Comparison of ENCODE assay signal across 12 cellular contexts in genomic region chr1:100323428-100324106, GRCh38. TPM values are rescaled to one million over a fixed set of nuclear protein-coding genes. Genes with fewer than 3 reads are reported as not detected.
DNase-seq lines count a peak whose midpoint lies in the region; ATAC-seq, FAIRE-seq and TF ChIP-seq lines count a peak whose summit lies in the region.
"Had no signal": no experiment of that assay in that cellular context is flagged by ENCODE, and none has a peak within 500 bp of the region (broad histone marks: within the 10 kb centered on the region; RNA-seq: fewer than 3 reads in every experiment).

No MANE protein-coding gene starts in this region.

- H4K8ac ChIP-seq in H1 (ENCODE audit: extremely low read depth, insufficient read depth, low read length), result no peak overlapping the region

- H3K23me2 ChIP-seq in H1 (ENCODE audit: low read depth, low read length), result no peaks in the 10 kb centered on the region; the same call in 1 of the 2 replicates

- H2AFZ ChIP-seq in GM23338 (no peak overlapping the region), H1 (ENCODE audit: low read length) (no peak overlapping the region)

- H3K9me3 ChIP-seq in H1 (ENCODE audit: insufficient read depth in 2 of 2, low read depth in 1 of 2, low read length in 1 of 2), result peaks cover 6 to 7% of the 10 kb centered on the region in 2 experiments; a peak in 3 of 4 replicates
- peaks cover 0 to 13% of the 10 kb centered on the region in 2 donors for H3K9me3 ChIP-seq in muscle layer of duodenum (ENCODE audit: control insufficient read depth in 1 of 2, low read length in 2 of 2)
- H3K9me3 ChIP-seq: BE2C had no signal

- peaks cover 10% of the 10 kb centered on the region for H3K27me3 Mint-ChIP-seq in GM23338 (ENCODE audit: insufficient read depth, low read depth, poor library complexity)
- H3K27me3 Mint-ChIP-seq: type B pancreatic cell had no signal

- H2BK15ac ChIP-seq in H1 (ENCODE audit: low read length), result no peak overlapping the region

- H3K27ac Mint-ChIP-seq in GM23338, result peak overlapping the region; percentile 27
- H3K27ac Mint-ChIP-seq: type B pancreatic cell had no signal

- H3K79me1 ChIP-seq in H1 (ENCODE audit: low read depth, low read length), result no peaks in the 10 kb centered on the region

- FAIRE-seq in H1 (lab: Jason Lieb, UNC), result no peak

- H3K4me3 ChIP-seq in GM23338 (no peak overlapping the region), H1 (ENCODE audit: extremely low read depth in 1 of 4, insufficient read depth in 2 of 4, low read depth in 3 of 4, low read length in 4 of 4) (no peak overlapping the region), muscle layer of duodenum (ENCODE audit: low read depth in 1 of 2, low read length in 2 of 2) (no peak overlapping the region)

- peak overlapping the region; percentile 70 for H3K27ac ChIP-seq in 22Rv1
- H3K27ac ChIP-seq in GM23338 (ENCODE audit: low read depth), result no peak overlapping the region
- peak overlapping the region; percentile 3; the same call in 1 of the 2 replicates for H3K27ac ChIP-seq in H1 (ENCODE audit: low read depth, low read length)
- H3K27ac ChIP-seq in muscle layer of duodenum (ENCODE audit: low read length), result peak overlapping the region; percentile 43

- H3K27me3 ChIP-seq in GM23338 (ENCODE audit: insufficient read depth) (no peaks in the 10 kb centered on the region), H1 (replicated peaks in 1 of 4; ENCODE audit: control insufficient read depth in 3 of 4, extremely low read depth in 1 of 4, insufficient read depth in 3 of 4, low read length in 3 of 4) (no peaks in the 10 kb centered on the region), muscle layer of duodenum (ENCODE audit: low read depth, low read length) (no peaks in the 10 kb centered on the region)
- H3K27me3 ChIP-seq: BE2C had no signal

- H3K36me3 Mint-ChIP-seq in GM23338 (ENCODE audit: low read depth), result peaks cover 13% of the 10 kb centered on the region; the same call in 1 of the 3 replicates
- H3K36me3 Mint-ChIP-seq: type B pancreatic cell had no signal

- H2BK20ac ChIP-seq in H1 (ENCODE audit: low read length), result peak overlapping the region; percentile 66; the same call in 1 of the 2 replicates

- no peak overlapping the region for H4K91ac ChIP-seq in H1 (replicated peaks; ENCODE audit: insufficient read length, low read length)

- no peak for TF ChIP-seq RAD21 in H1 (IDR thresholded peaks at IDR 0.05 in 1 of 2, conservative IDR thresholded peaks at IDR 0.05 in 1 of 2; ENCODE audit: low read depth in 2 of 2, low read length in 2 of 2)

- H3K4me2 ChIP-seq in GM23338 (no peak overlapping the region), H1 (ENCODE audit: insufficient read depth in 1 of 2, low read depth in 2 of 2, low read length in 2 of 2) (no peak overlapping the region)

- H4K5ac ChIP-seq in H1 (ENCODE audit: insufficient read length, low read depth, low read length), result no peak overlapping the region

- no peaks in the 10 kb centered on the region for H3K9me2 ChIP-seq in GM23338 (ENCODE audit: insufficient read depth)

- no peak overlapping the region for H3K4me3 Mint-ChIP-seq in GM23338
- H3K4me3 Mint-ChIP-seq: type B pancreatic cell had no signal

- H3K79me2 ChIP-seq in GM23338 (replicated peaks; ENCODE audit: insufficient read depth) (no peaks in the 10 kb centered on the region), H1 (ENCODE audit: control insufficient read depth in 1 of 2, insufficient read depth in 2 of 2, low read length in 2 of 2) (no peaks in the 10 kb centered on the region)

- WGBS in H1 (ENCODE audit: extremely low coverage in 1 of 2, insufficient coverage in 1 of 2, insufficient read length in 1 of 2, insufficient replicate concordance in 2 of 2, low coverage in 1 of 2, low lambda C conversion rate in 2 of 2, missing lambda C conversion rate in 1 of 2), 2 experiments, result 91% methylated on average over 6 of the region's 6 CpGs; no CpG with 5 or more reads in 1 of the 2 experiments

- no peak overlapping the region for H3K9ac ChIP-seq in H1 (replicated peaks in 1 of 4; ENCODE audit: extremely low read depth in 1 of 4, low read depth in 3 of 4, low read length in 3 of 4)

- no peak overlapping the region for H2BK120ac ChIP-seq in H1 (replicated peaks; ENCODE audit: low read depth, low read length)

- H3K4me1 ChIP-seq in GM23338 (ENCODE audit: insufficient read depth) (peaks cover 16% of the 10 kb centered on the region), H1 (replicated peaks in 1 of 4; ENCODE audit: control insufficient read depth in 3 of 4, insufficient read depth in 4 of 4, low read length in 3 of 4) (peaks cover 0 to 7% (median 3%) of the 10 kb centered on the region in 4 experiments; a peak in 4 of 7 replicates), muscle layer of duodenum (ENCODE audit: control insufficient read depth in 1 of 2, insufficient read depth in 2 of 2, low read length in 2 of 2) (peaks cover 0 to 4% of the 10 kb centered on the region in 2 donors)
- H3K4me1 ChIP-seq: BE2C had no signal

- POLR2A ChIA-PET in H1 (lab: Charles Lee; ENCODE audit: partially characterized antibody), result interaction anchor here (1.5 kb wide), 1 partner anchor 29 kb away, joined by 10 read pairs; the partner anchor contains the start of gene CDC14A

- H3K14ac ChIP-seq in H1 (ENCODE audit: insufficient read length), result no peak overlapping the region

- H3K9me3 Mint-ChIP-seq in GM23338, result peaks cover 17% of the 10 kb centered on the region

- H3K4me1 Mint-ChIP-seq in GM23338, result peaks cover 28% of the 10 kb centered on the region

- CTCF ChIA-PET in H1 (lab: Charles Lee; ENCODE audit: partially characterized antibody), result interaction anchor here (0.6 to 1.8 kb wide), 6 partner anchors 11 to 136 kb away, joined by 3 to 7 read pairs (median 3); partner anchors contain the start of gene RTCA

- H3K4ac ChIP-seq in H1 (replicated peaks; ENCODE audit: insufficient read length, low read depth, low read length), result no peak overlapping the region

- H4K20me1 ChIP-seq in GM23338 (replicated peaks; ENCODE audit: insufficient read depth) (no peaks in the 10 kb centered on the region), H1 (replicated peaks in 1 of 2; ENCODE audit: control insufficient read depth in 1 of 2, insufficient read depth in 2 of 2, low read length in 2 of 2) (no peaks in the 10 kb centered on the region)

- no peak overlapping the region for H2BK12ac ChIP-seq in H1 (ENCODE audit: low read depth, low read length)

- TF ChIP-seq CTCF in 22Rv1 (IDR thresholded peaks at IDR 0.05) (no peak), GM23338 (conservative IDR thresholded peaks at IDR 0.05; ENCODE audit: low read depth in 2 of 2) (no peak), H1 (IDR thresholded peaks at IDR 0.05; ENCODE audit: control extremely low read depth in 1 of 3, insufficient read depth in 1 of 3, low read depth in 1 of 3, low read length in 3 of 3) (no peak)

- H2BK5ac ChIP-seq in H1 (ENCODE audit: low read depth, low read length), result peak overlapping the region; percentile 26; the same call in 1 of the 2 replicates

- no peak for TF ChIP-seq POLR2A in H1 (IDR thresholded peaks at IDR 0.05; ENCODE audit: control extremely low read depth in 1 of 2, low read depth in 2 of 2, low read length in 2 of 2)

- H3K56ac ChIP-seq in H1 (replicated peaks; ENCODE audit: insufficient read length, low read depth, low read length), result no peak overlapping the region

- H3K23ac ChIP-seq in H1 (ENCODE audit: insufficient read length), result peak overlapping the region; percentile 89

- peak overlapping the region; percentile 24; the same call in 1 of the 2 replicates for H2AK5ac ChIP-seq in H1 (ENCODE audit: low read depth, low read length)

- H3F3A ChIP-seq in GM23338 (replicated peaks; ENCODE audit: low read depth), result no peaks in the 10 kb centered on the region

- no peaks in the 10 kb centered on the region for H3K36me3 ChIP-seq in GM23338 (ENCODE audit: insufficient read depth)
- H3K36me3 ChIP-seq in H1 (ENCODE audit: control insufficient read depth in 2 of 4, insufficient read depth in 4 of 4, low read length in 3 of 4), result no peaks in the 10 kb centered on the region
- H3K36me3 ChIP-seq in muscle layer of duodenum (ENCODE audit: control insufficient read depth in 1 of 2, insufficient read depth in 2 of 2, low read length in 2 of 2), result no peaks in the 10 kb centered on the region
- H3K36me3 ChIP-seq: BE2C had no signal

- DNase-seq in GM23338 (ENCODE audit: low spot score) (no peak), H1 (ENCODE audit: low read depth in 1 of 2, low spot score in 2 of 2) (no peak), NCI-H146 treated with DMSO at 0.1 percent for 48 hours (lab: John Stamatoyannopoulos, UW; ENCODE audit: unreplicated experiment) (no peak), T-helper 2 cell (no peak), NCI-H1048 (lab: John Stamatoyannopoulos, UW) (no peak), islet precursor cell (no peak)
- DNase-seq: activated naive CD4-positive, alpha-beta T cell treated with anti-CD3 and anti-CD28 coated beads, Interleukin-2, amount 50 U/mL, for 16 hours; BE2C; DMS79 treated with DMSO at 0.1 percent for 48 hours had no signal

- no peak for ATAC-seq in GM23338

- no peak overlapping the region for H3K18ac ChIP-seq in H1 (ENCODE audit: extremely low read depth, low read length)

- TF ChIP-seq EP300 in H1 (IDR thresholded peaks at IDR 0.05; ENCODE audit: borderline replicate concordance in 1 of 2, low read depth in 2 of 2, low read length in 2 of 2), result no peak

RNA-seq across cellular contexts. Expression of gene CDC14A, which starts 28.7 kb away (rescaled TPM):
- 20.8 and 25.3 TPM in 2 replicates for total RNA-seq in GM23338 (2014; rRNA removed; shearing (Covaris generic))
- polyA plus RNA-seq in GM23338 (2016; fragmentation: Nextera tagmentation; extraction: Ambion mirVana) (10.5 and 11.1 TPM in 2 replicates), H1 (2011; rRNA removed) (2.6 and 3.2 TPM in 2 replicates)
- 8.9 TPM in 2 replicates for total RNA-seq in H1 (2021; fragmentation: NEBNext Ultra II Directional; extraction: Animal tissue kit (Norgen Biotek cat#: 25700))
- 4.6 TPM for polyA plus RNA-seq in H1 (2011; cell fraction: cytosol; rRNA removed)
- 7.2 TPM for polyA plus RNA-seq in H1 (2011; cell fraction: nucleus; rRNA removed)
- 3.6 to 5.4 TPM (median 4.7 TPM) in 4 replicates for polyA plus RNA-seq in H1 (2012, experiment 1 of 2)
- polyA plus RNA-seq in H1 (2012, experiment 2 of 2), result 0.51 TPM
- 5.2 TPM for polyA plus RNA-seq in H1 (2013, experiment 1 of 2)
- polyA plus RNA-seq in H1 (2013, experiment 2 of 2), result 5.2 TPM
- polyA minus RNA-seq in H1 (2011; rRNA and poly(A)+ RNA removed), result 14.5 and 17.1 TPM in 2 replicates
- polyA minus RNA-seq in H1 (2011; cell fraction: cytosol; rRNA and poly(A)+ RNA removed), result 7.2 TPM
- polyA minus RNA-seq in H1 (2011; cell fraction: nucleus; rRNA and poly(A)+ RNA removed), result 53.1 TPM

RNA-seq across cellular contexts. Expression of gene RTCA, which starts 57.6 kb away (rescaled TPM):
- 27.5 and 36.6 TPM in 2 replicates for total RNA-seq in GM23338 (2014; rRNA removed; shearing (Covaris generic))
- polyA plus RNA-seq in GM23338 (2016; fragmentation: Nextera tagmentation; extraction: Ambion mirVana) (34.9 and 36.6 TPM in 2 replicates), H1 (2011; rRNA removed) (10.7 and 13.8 TPM in 2 replicates)
- total RNA-seq in H1 (2021; fragmentation: NEBNext Ultra II Directional; extraction: Animal tissue kit (Norgen Biotek cat#: 25700)), result 31.6 and 31.8 TPM in 2 replicates
- polyA plus RNA-seq in H1 (2011; cell fraction: cytosol; rRNA removed), result 18.4 TPM
- polyA plus RNA-seq in H1 (2011; cell fraction: nucleus; rRNA removed), result 18.5 TPM
- polyA plus RNA-seq in H1 (2012, experiment 1 of 2), result 19.4 to 28.4 TPM (median 23.4 TPM) in 4 replicates
- 3.7 TPM for polyA plus RNA-seq in H1 (2012, experiment 2 of 2)
- 21.3 TPM for polyA plus RNA-seq in H1 (2013, experiment 1 of 2)
- 20.9 TPM for polyA plus RNA-seq in H1 (2013, experiment 2 of 2)
- polyA minus RNA-seq in H1 (2011; rRNA and poly(A)+ RNA removed), result 11.0 and 14.6 TPM in 2 replicates
- polyA minus RNA-seq in H1 (2011; cell fraction: cytosol; rRNA and poly(A)+ RNA removed), result 7.4 TPM
- 30.4 TPM for polyA minus RNA-seq in H1 (2011; cell fraction: nucleus; rRNA and poly(A)+ RNA removed)
